ENCODE assay signal across 17 cellular contexts in genomic region chr11:13448876-13449275, GRCh38. TPM values are rescaled to one million over a fixed set of nuclear protein-coding genes. Genes with fewer than 3 reads are reported as not detected.
DNase-seq lines count a peak whose midpoint lies in the region; ATAC-seq and TF ChIP-seq lines count a peak whose summit lies in the region.
"Had no signal": no experiment of that assay in that cellular context is flagged by ENCODE, and none has a peak within 500 bp of the region (broad histone marks: within the 10 kb centered on the region; RNA-seq: fewer than 3 reads in every experiment).

No MANE protein-coding gene starts in this region.

- no peak overlapping the region for H3K27ac Mint-ChIP-seq in activated T-helper 2 cell treated with anti-CD3 and anti-CD28 coated beads, Interferon-gamma antibody, Interleukin-2, Interleukin-4, amounts not matched to agents 10 μg/mL and 5 μg/mL and 100 μg/mL, durations not matched to agents 14 hours and 24 hours and 36 hours
- no peak overlapping the region for H3K27ac Mint-ChIP-seq in type B pancreatic cell
- H3K27ac Mint-ChIP-seq: activated naive CD8-positive, alpha-beta T cell treated with anti-CD3 and anti-CD28 coated beads, Interleukin-2, amount 10 ng/mL, durations not matched to agents 7 days and 5 days; CD8-positive, alpha-beta T cell; T-cell had no signal

- peaks cover 22% of the 10 kb centered on the region for H3K4me1 Mint-ChIP-seq in activated T-helper 2 cell treated with anti-CD3 and anti-CD28 coated beads, Interferon-gamma antibody, Interleukin-2, Interleukin-4, amounts not matched to agents 10 μg/mL and 5 μg/mL and 100 μg/mL, durations not matched to agents 14 hours and 24 hours and 36 hours (ENCODE audit: low read depth)
- no peaks in the 10 kb centered on the region for H3K4me1 Mint-ChIP-seq in type B pancreatic cell (ENCODE audit: unreplicated experiment)

- H3K4me3 Mint-ChIP-seq in activated T-helper 2 cell treated with anti-CD3 and anti-CD28 coated beads, Interferon-gamma antibody, Interleukin-2, Interleukin-4, amounts not matched to agents 10 μg/mL and 5 μg/mL and 100 μg/mL, durations not matched to agents 14 hours and 24 hours and 36 hours (ENCODE audit: low read depth) = no peak overlapping the region
- H3K4me3 Mint-ChIP-seq in type B pancreatic cell = no peak overlapping the region
- H3K4me3 Mint-ChIP-seq: activated naive CD8-positive, alpha-beta T cell treated with anti-CD3 and anti-CD28 coated beads, Interleukin-2, amount 10 ng/mL, durations not matched to agents 7 days and 5 days; CD8-positive, alpha-beta T cell; effector memory CD8-positive, alpha-beta T cell; neural crest cell; T-cell had no signal

- peaks cover 32% of the 10 kb centered on the region for H3K36me3 Mint-ChIP-seq in activated T-helper 2 cell treated with anti-CD3 and anti-CD28 coated beads, Interferon-gamma antibody, Interleukin-2, Interleukin-4, amounts not matched to agents 10 μg/mL and 5 μg/mL and 100 μg/mL, durations not matched to agents 14 hours and 24 hours and 36 hours (ENCODE audit: low read depth)
- H3K36me3 Mint-ChIP-seq in type B pancreatic cell = no peaks in the 10 kb centered on the region

- ATAC-seq in sciatic nerve (peak; percentile 87), HG02759 (IDR thresholded peaks at IDR 0.05; ENCODE audit: unreplicated experiment) (no peak)
- ATAC-seq: CD8-positive, alpha-beta T cell; effector memory CD8-positive, alpha-beta T cell; T-cell had no signal

- TF ChIP-seq CTCF in fibroblast of pulmonary artery (IDR thresholded peaks at IDR 0.05; ENCODE audit: low read length, missing control alignments) = no peak
- TF ChIP-seq CTCF in type B pancreatic cell (conservative IDR thresholded peaks at IDR 0.05) = no peak

- DNase-seq in HCEC 1CT (peak; percentile 49), SKM-1 treated with dmso at 0.1 percent for 144 hours (lab: John Stamatoyannopoulos, UW; ENCODE audit: unreplicated experiment) (peak; percentile 32), fibroblast of pulmonary artery (ENCODE audit: low read depth) (peak; percentile 83), sciatic nerve (ENCODE audit: low spot score) (no peak), type B pancreatic cell (ENCODE audit: extremely low spot score, unreplicated experiment) (no peak), AG08396 (ENCODE audit: low spot score) (no peak)
- no peak for DNase-seq in activated T-helper 2 cell treated with anti-CD3 and anti-CD28 coated beads, Interferon-gamma antibody, Interleukin-2, Interleukin-4, amounts not matched to agents 10 μg/mL and 5 μg/mL and 100 μg/mL, durations not matched to agents 14 hours and 24 hours and 36 hours (ENCODE audit: low spot score)
- DNase-seq: activated CD8-positive, alpha-beta memory T cell treated with anti-CD3 and anti-CD28 coated beads for 24 hours; activated naive CD8-positive, alpha-beta T cell treated with anti-CD3 and anti-CD28 coated beads, Interleukin-2, amount 10 ng/mL, durations not matched to agents 7 days and 5 days; CD8-positive, alpha-beta T cell; effector memory CD8-positive, alpha-beta T cell; NCI-H1105 treated with DMSO at 0.1 percent for 48 hours; NCI-H748 treated with DMSO at 0.1 percent for 48 hours; stimulated activated CD4-positive, alpha-beta T cell treated with anti-CD3 and anti-CD28 coated beads, Interleukin-2, amount 100 ng/mL, for 24 hours; T-cell had no signal

- peaks cover 3% of the 10 kb centered on the region for H3K9me3 Mint-ChIP-seq in activated T-helper 2 cell treated with anti-CD3 and anti-CD28 coated beads, Interferon-gamma antibody, Interleukin-2, Interleukin-4, amounts not matched to agents 10 μg/mL and 5 μg/mL and 100 μg/mL, durations not matched to agents 14 hours and 24 hours and 36 hours
- H3K9me3 Mint-ChIP-seq in type B pancreatic cell = no peaks in the 10 kb centered on the region
- H3K9me3 Mint-ChIP-seq: activated naive CD8-positive, alpha-beta T cell treated with anti-CD3 and anti-CD28 coated beads, Interleukin-2, amount 10 ng/mL, durations not matched to agents 7 days and 5 days; effector memory CD8-positive, alpha-beta T cell; neural crest cell had no signal

- no peaks in the 10 kb centered on the region for H3K27me3 Mint-ChIP-seq in activated T-helper 2 cell treated with anti-CD3 and anti-CD28 coated beads, Interferon-gamma antibody, Interleukin-2, Interleukin-4, amounts not matched to agents 10 μg/mL and 5 μg/mL and 100 μg/mL, durations not matched to agents 14 hours and 24 hours and 36 hours (ENCODE audit: low read depth)
- H3K27me3 Mint-ChIP-seq in type B pancreatic cell = no peaks in the 10 kb centered on the region
- H3K27me3 Mint-ChIP-seq: activated naive CD8-positive, alpha-beta T cell treated with anti-CD3 and anti-CD28 coated beads, Interleukin-2, amount 10 ng/mL, durations not matched to agents 7 days and 5 days; effector memory CD8-positive, alpha-beta T cell; T-cell had no signal

- intact Hi-C loops in sciatic nerve (cut with DNase I) = no loop called here
- intact Hi-C loops in activated T-helper 2 cell treated with anti-CD3 and anti-CD28 coated beads, Interferon-gamma antibody, Interleukin-2, Interleukin-4, amounts not matched to agents 10 μg/mL and 5 μg/mL and 100 μg/mL, durations not matched to agents 14 hours and 24 hours and 36 hours (cut with micrococcal nuclease) = no loop called here

- no peak overlapping the region for H3K4me3 ChIP-seq in fibroblast of pulmonary artery (replicated peaks; ENCODE audit: low read depth, low read length)

RNA-seq across cellular contexts. Expression of gene BTBD10, which starts 14.1 kb away (rescaled TPM):
- total RNA-seq in sciatic nerve (34.9 TPM), type B pancreatic cell (ENCODE audit: low replicate concordance) (24.7 and 34.8 TPM in 2 replicates)
- 22.6 and 24.9 TPM in 2 replicates for total RNA-seq in activated T-helper 2 cell treated with anti-CD3 and anti-CD28 coated beads, Interferon-gamma antibody, Interleukin-2, Interleukin-4, amounts not matched to agents 10 μg/mL and 5 μg/mL and 100 μg/mL, durations not matched to agents 14 hours and 24 hours and 36 hours

RNA-seq across cellular contexts. Expression of gene PTH, which starts 46.9 kb away (rescaled TPM):
- total RNA-seq in sciatic nerve (not detected), type B pancreatic cell (ENCODE audit: low replicate concordance) (not detected in 2 replicates)
- total RNA-seq in activated T-helper 2 cell treated with anti-CD3 and anti-CD28 coated beads, Interferon-gamma antibody, Interleukin-2, Interleukin-4, amounts not matched to agents 10 μg/mL and 5 μg/mL and 100 μg/mL, durations not matched to agents 14 hours and 24 hours and 36 hours = not detected in 2 replicates
- total RNA-seq: activated naive CD8-positive, alpha-beta T cell treated with anti-CD3 and anti-CD28 coated beads, Interleukin-2, amount 10 ng/mL, durations not matched to agents 7 days and 5 days; CD8-positive, alpha-beta T cell; neural crest cell; T-cell had no signal

Comparison
In these comparisons a context has a peak if more than half of its experiments do, and no peak if none do; other contexts are left out.
1. DNase-seq: peak in HCEC 1CT (single experiment), SKM-1 treated with dmso at 0.1 percent for 144 hours (single experiment) and fibroblast of pulmonary artery (single experiment); none in sciatic nerve (single experiment), activated T-helper 2 cell treated with anti-CD3 and anti-CD28 coated beads, Interferon-gamma antibody, Interleukin-2, Interleukin-4, amounts not matched to agents 10 μg/mL and 5 μg/mL and 100 μg/mL, durations not matched to agents 14 hours and 24 hours and 36 hours (single experiment), type B pancreatic cell (single experiment) and AG08396 (single experiment).